ENCODE assay signal across 24 cellular contexts in the genomic region with DNA sequence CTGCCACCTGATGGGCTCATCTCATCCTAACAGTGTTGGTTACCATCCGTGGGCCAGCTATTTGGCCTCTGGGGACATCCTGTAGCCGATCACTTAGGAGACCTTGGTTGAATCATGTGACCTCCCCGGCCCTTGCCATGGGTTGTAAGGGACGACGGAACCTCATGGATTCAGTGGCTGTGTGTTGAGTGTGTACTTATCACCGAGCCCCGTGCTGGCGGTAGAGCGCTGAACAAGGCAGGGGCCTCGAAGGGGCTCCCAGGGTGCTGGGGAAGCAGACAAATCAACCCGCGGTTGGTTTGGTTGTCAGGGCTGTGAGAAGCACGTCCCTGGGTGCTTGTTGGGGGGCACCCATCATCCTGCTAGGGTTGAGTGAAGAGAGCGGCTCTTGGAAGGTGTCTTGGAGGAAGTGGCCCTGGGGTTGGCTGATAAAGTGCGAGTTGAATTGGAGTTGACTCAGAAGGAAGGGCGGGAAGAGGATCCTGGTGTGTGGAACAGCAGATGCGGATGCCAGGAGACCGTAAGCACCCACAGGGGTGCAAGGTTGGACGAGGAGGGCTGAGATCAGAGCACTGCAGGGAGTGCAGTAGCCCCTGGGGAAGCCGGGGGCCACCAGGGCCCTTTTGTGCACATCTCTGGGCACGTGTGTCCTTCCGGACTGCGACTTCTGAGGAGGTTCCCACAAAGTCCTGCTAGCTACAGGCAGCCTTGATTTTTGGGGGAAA. TPM values are rescaled to one million over a fixed set of nuclear protein-coding genes. Genes with fewer than 3 reads are reported as not detected.
"Had no signal": no experiment of that assay in that cellular context is flagged by ENCODE, and none has a peak within 500 bp of the region (broad histone marks: within the 10 kb centered on the region; RNA-seq: fewer than 3 reads in every experiment).

No MANE protein-coding gene starts in this region.

- H3K4me3 ChIP-seq: K562, SJSA1, SK-N-MC had no signal

- H3K36me3 ChIP-seq: SJSA1 had no signal

- H3K4me3 Mint-ChIP-seq: IgD-negative memory B cell had no signal

- H3K27ac ChIP-seq: HL-60, KMS-11, SJSA1, SK-N-MC had no signal

- H3K9ac ChIP-seq: KMS-11 had no signal

- H3K4me2 ChIP-seq: KMS-11 had no signal

- H3K9me3 ChIP-seq: SJSA1 had no signal

- DNase-seq: Kasumi-1, MM.1S, NCI-H1092 treated with DMSO at 0.1 percent for 48 hours, NCI-H1436, NCI-H187, NCI-H2029, NCI-H2081 treated with DMSO at 0.1 percent for 48 hours, NCI-H2171, NCI-H226, NCI-H446, NCI-H510A, NCI-H524 treated with DMSO at 0.1 percent for 48 hours, NCI-H69, NCI-H774, Right ventricle myocardium superior, RPMI8226, SIG-M5 had no signal

- ATAC-seq: K562 had no signal

- H3K4me1 Mint-ChIP-seq: IgD-negative memory B cell had no signal

- H3K4me1 ChIP-seq: SJSA1 had no signal

RNA-seq across cellular contexts. Expression of a gene that starts 53.6 kb away (rescaled TPM):
- total RNA-seq: K562, M059J, Right ventricle myocardium superior, SJSA1 had no signal
- polyA plus RNA-seq: IgD-negative memory B cell, K562 had no signal
